Comparison of ENCODE assay signal across 20 cellular contexts in the genomic region with DNA sequence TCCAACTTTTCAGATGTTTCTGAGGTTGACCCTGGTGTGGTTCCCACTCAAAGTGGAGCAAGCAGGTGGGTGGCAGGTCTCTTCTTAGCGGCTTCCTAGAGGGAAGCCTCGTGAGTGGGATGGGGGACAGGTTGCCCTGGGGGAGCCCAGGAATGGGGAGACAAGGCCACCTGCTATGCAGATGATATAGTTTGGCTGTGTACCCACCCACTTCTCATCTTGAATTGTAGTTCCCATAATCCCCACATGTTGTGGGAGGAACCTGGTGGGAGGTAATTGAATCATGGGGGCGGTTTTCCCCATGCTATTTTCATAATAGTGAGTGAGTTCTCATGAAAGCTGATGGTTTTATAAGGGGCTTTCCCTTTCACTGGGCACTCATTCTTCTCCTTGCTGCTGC.
"Had no signal": no experiment of that assay in that cellular context is flagged by ENCODE, and none has a peak within 500 bp of the region (broad histone marks: within the 10 kb centered on the region; RNA-seq: fewer than 3 reads in every experiment).

No MANE protein-coding gene starts in this region.

- H3K36me3 Mint-ChIP-seq: activated naive CD8-positive, alpha-beta T cell had no signal

- H3K27me3 Mint-ChIP-seq: activated CD4-positive, alpha-beta T cell treated with anti-CD3 and anti-CD28 coated beads, Interleukin-2, amount 10 ng/mL, durations not matched to agents 24 days and 14 days; stimulated activated naive CD8-positive, alpha-beta T cell treated with anti-CD3 and anti-CD28 coated beads, Interleukin-15, Interleukin-2, amounts not matched to agents 100 ng/mL and 50 ng/mL, for 24 hours had no signal

- H3K9me3 ChIP-seq: mucosa of descending colon, pancreas had no signal

- DNase-seq: activated CD4-positive, alpha-beta T cell treated with anti-CD3 and anti-CD28 coated beads, Interleukin-2, amount 10 ng/mL, durations not matched to agents 24 days and 14 days; activated CD4-positive, CD25-positive, alpha-beta regulatory T cell; activated CD8-positive, alpha-beta memory T cell treated with anti-CD3 and anti-CD28 coated beads, Interleukin-2, amount 50 U/mL, for 48 hours; activated CD8-positive, alpha-beta T cell treated with anti-CD3 and anti-CD28 coated beads, Interleukin-2, amount 10 ng/mL, durations not matched to agents 7 days and 5 days; activated gamma-delta T cell treated with Interleukin-2 at 50 U/mL for 16 hours; activated T-cell treated with anti-CD3 and anti-CD28 coated beads, Interleukin-2, amount 50 U/mL, for 72 hours; amygdala; cerebellar nuclear complex; effector CD8-positive, alpha-beta T cell; foreskin melanocyte; head of caudate nucleus; left colon; mucosa of descending colon; naive thymus-derived CD4-positive, alpha-beta T cell; pancreas; stimulated activated CD4-positive, alpha-beta T cell treated with anti-CD3 and anti-CD28 coated beads, Interleukin-4, amount 100 ng/mL, for 4 hours; stimulated activated CD8-positive, alpha-beta memory T cell treated with anti-CD3 and anti-CD28 coated beads, Interleukin-4, amount 100 ng/mL, for 48 hours had no signal

- H3K27me3 ChIP-seq: pancreas had no signal

- H3K4me1 ChIP-seq: pancreas had no signal

- H3K4me1 Mint-ChIP-seq: activated CD4-positive, alpha-beta T cell treated with anti-CD3 and anti-CD28 coated beads, Interleukin-2, amount 10 ng/mL, durations not matched to agents 24 days and 14 days; naive thymus-derived CD4-positive, alpha-beta T cell had no signal

- H3K4me3 Mint-ChIP-seq: activated CD4-positive, alpha-beta T cell treated with anti-CD3 and anti-CD28 coated beads, Interleukin-2, amount 10 ng/mL, durations not matched to agents 24 days and 14 days; activated CD8-positive, alpha-beta T cell treated with anti-CD3 and anti-CD28 coated beads, Interleukin-2, amount 10 ng/mL, durations not matched to agents 7 days and 5 days; activated naive CD8-positive, alpha-beta T cell; activated T-cell treated with anti-CD3 and anti-CD28 coated beads, Interleukin-2, amount 50 U/mL, for 72 hours; naive thymus-derived CD4-positive, alpha-beta T cell; stimulated activated naive CD8-positive, alpha-beta T cell treated with anti-CD3 and anti-CD28 coated beads, Interleukin-15, Interleukin-2, amounts not matched to agents 100 ng/mL and 50 ng/mL, for 24 hours had no signal

- H3K27ac ChIP-seq: pancreas, skin epidermis had no signal

- H3K4me3 ChIP-seq: mucosa of descending colon, pancreas, skin epidermis had no signal

- H3K36me3 ChIP-seq: pancreas had no signal

- ATAC-seq: activated CD8-positive, alpha-beta T cell treated with anti-CD3 and anti-CD28 coated beads, Interleukin-2, amount 10 ng/mL, durations not matched to agents 7 days and 5 days; activated T-cell treated with anti-CD3 and anti-CD28 coated beads, Interleukin-2, amount 50 U/mL, for 72 hours; left colon; mucosa of descending colon; naive thymus-derived CD4-positive, alpha-beta T cell had no signal

- H3K27ac Mint-ChIP-seq: activated CD4-positive, alpha-beta T cell treated with anti-CD3 and anti-CD28 coated beads, Interleukin-2, amount 10 ng/mL, durations not matched to agents 24 days and 14 days; activated CD8-positive, alpha-beta T cell treated with anti-CD3 and anti-CD28 coated beads, Interleukin-2, amount 10 ng/mL, durations not matched to agents 7 days and 5 days; activated naive CD8-positive, alpha-beta T cell; activated T-cell treated with anti-CD3 and anti-CD28 coated beads, Interleukin-2, amount 50 U/mL, for 72 hours; naive thymus-derived CD4-positive, alpha-beta T cell; stimulated activated naive CD8-positive, alpha-beta T cell treated with anti-CD3 and anti-CD28 coated beads, Interleukin-15, Interleukin-2, amounts not matched to agents 100 ng/mL and 50 ng/mL, for 24 hours had no signal
